Comparison of ENCODE assay signal across 8 cellular contexts in genomic region chr6:132797975-132798819, GRCh38.
DNase-seq lines count a peak whose midpoint lies in the region; ATAC-seq and TF ChIP-seq lines count a peak whose summit lies in the region.

SLC18B1 (minus strand) TSS chr6:132798637; CDS start chr6:132798456, 181 bp downstream.

- DNase-seq in ELR (ENCODE audit: low read depth): peak; percentile 68
- DNase-seq in WERI-Rb-1: peak; percentile 33
- DNase-seq in cerebellar cortex (ENCODE audit: low spot score): peak; percentile 60
- DNase-seq in islet precursor cell: peak; percentile 73
- DNase-seq in GM10266 (ENCODE audit: extremely low spot score): no peak

- H3K9ac ChIP-seq in HUES6 (ENCODE audit: low read length): peak within 1 kb of the TSS; percentile 74

- H3K9me3 ChIP-seq in HUES6 (ENCODE audit: control insufficient read depth, insufficient read depth, low read depth, low read length) (no peaks in the 10 kb centered on the region), WERI-Rb-1 (ENCODE audit: severe bottlenecking) (no peaks in the 10 kb centered on the region)

- H3K27ac ChIP-seq in HUES6 (ENCODE audit: low read depth, low read length) (peak within 1 kb of the TSS; percentile 13; the same call in 1 of the 2 replicates), WERI-Rb-1 (no peak within 1 kb of the TSS), skin epidermis (peak within 1 kb of the TSS in 12 of 21 experiments; percentile 68 to 90 (median 78))

- TF ChIP-seq CTCF in WERI-Rb-1 (IDR thresholded peaks at IDR 0.05; ENCODE audit: low read depth, low read length) (no peak), GM10266 (IDR thresholded peaks at IDR 0.05; ENCODE audit: control insufficient read depth, insufficient read depth, low read depth, missing control alignments) (no peak)

- ATAC-seq in GM21528 (IDR thresholded peaks at IDR 0.05; ENCODE audit: low FRiP score, unreplicated experiment): peak; percentile 47

- H3K27me3 ChIP-seq in HUES6 (ENCODE audit: control insufficient read depth, insufficient read depth, low read length) (no peaks in the 10 kb centered on the region), WERI-Rb-1 (ENCODE audit: insufficient read depth, low read depth, severe bottlenecking) (peaks cover 26% of the 10 kb centered on the region)

- H3K36me3 ChIP-seq in HUES6 (ENCODE audit: control insufficient read depth, insufficient read depth, low read length) (peaks cover 17% of the 10 kb centered on the region; the same call in 1 of the 2 replicates), WERI-Rb-1 (no peaks in the 10 kb centered on the region)

- H3K4me1 ChIP-seq in HUES6 (ENCODE audit: control insufficient read depth, insufficient read depth, low read length): no peaks in the 10 kb centered on the region

- peak within 1 kb of the TSS; percentile 98 for H3K4me3 ChIP-seq in HUES6 (ENCODE audit: low read depth, low read length)
- peak within 1 kb of the TSS; percentile 62 for H3K4me3 ChIP-seq in WERI-Rb-1 (ENCODE audit: low read depth, low read length)
- H3K4me3 ChIP-seq in skin epidermis: peak within 1 kb of the TSS in 5 of 7 experiments; percentile 53 to 94 (median 64)
